ENCODE assay signal across 32 cellular contexts in genomic region chr15:83692820-83693581, GRCh38. TPM values are rescaled to one million over a fixed set of nuclear protein-coding genes. Genes with fewer than 3 reads are reported as not detected.
A peak's percentile ranks its signal among the peaks of the same experiment; 100 is the strongest.
DNase-seq lines count a peak whose midpoint lies in the region; ATAC-seq and TF ChIP-seq lines count a peak whose summit lies in the region.
"Had no signal": no experiment of that assay in that cellular context is flagged by ENCODE, and none has a peak within 500 bp of the region (broad histone marks: within the 10 kb centered on the region; RNA-seq: fewer than 3 reads in every experiment).

No MANE protein-coding gene starts in this region.

- H3K4me2 ChIP-seq in SK-N-SH: no peak overlapping the region; the same call in 1 of the 2 replicates

- no peak for TF ChIP-seq POLR2A in transverse colon (IDR thresholded peaks at IDR 0.05)

- H3K36me3 ChIP-seq in SK-N-SH (replicated peaks in 1 of 2; ENCODE audit: control insufficient read depth in 1 of 2, insufficient read depth in 2 of 2, low read length in 1 of 2): no peaks in the 10 kb centered on the region
- H3K36me3 ChIP-seq in endodermal cell (ENCODE audit: control insufficient read depth, insufficient read depth, low read length): no peaks in the 10 kb centered on the region
- H3K36me3 ChIP-seq in transverse colon: no peaks in the 10 kb centered on the region
- no peaks in the 10 kb centered on the region for H3K36me3 ChIP-seq in A673 (ENCODE audit: insufficient read depth, low read length, poor library complexity, severe bottlenecking)
- H3K36me3 ChIP-seq: prostate gland, SJSA1, upper lobe of left lung had no signal

- DNase-seq in SK-N-SH (no peak), endodermal cell (peak; percentile 47), mucosa of gallbladder (ENCODE audit: low spot score) (peak; percentile 26), transverse colon (no peak), NCI-H526 (lab: John Stamatoyannopoulos, UW) (no peak), A673 (ENCODE audit: low spot score) (no peak)
- no peak for DNase-seq in stimulated activated naive CD4-positive, alpha-beta T cell treated with Interleukin-2 at 50 U/mL for 16 hours (lab: John Stamatoyannopoulos, UW)
- DNase-seq: activated CD4-positive, alpha-beta T cell treated with anti-CD3 and anti-CD28 coated beads for 1 hour; activated CD8-positive, alpha-beta memory T cell treated with anti-CD3 and anti-CD28 coated beads for 24 hours; activated effector memory CD4-positive, alpha-beta T cell treated with anti-CD3 and anti-CD28 coated beads, Interleukin-2, amount 50 U/mL, for 16 hours; activated naive CD8-positive, alpha-beta T cell treated with anti-CD3 and anti-CD28 coated beads for 36 hours; DMS79 treated with DMSO at 0.1 percent for 48 hours; GF-D8; H7; head of caudate nucleus; naive thymus-derived CD4-positive, alpha-beta T cell; NCI-H1092 treated with DMSO at 0.1 percent for 48 hours; NCI-H2029; NCI-H226; NCI-H748 treated with DMSO at 0.1 percent for 48 hours; nucleus accumbens; stimulated activated CD8-positive, alpha-beta memory T cell treated with anti-CD3 and anti-CD28 coated beads, Interleukin-4, amount 100 ng/mL, for 48 hours; T-helper 17 cell had no signal

- intact Hi-C loops in transverse colon (cut with DNase I; ENCODE audit: low total_unique reads) (loop anchor here (2.0 kb wide), 1 partner anchor 38 kb away; the partner anchor contains the start of gene ADAMTSL3), A673 (cut with micrococcal nuclease; ENCODE audit: unreplicated experiment) (no loop called here)

- POLR2A ChIA-PET in SK-N-SH (lab: Yijun Ruan, JAX): no interaction called here
- POLR2A ChIA-PET in A673 (lab: Charles Lee; ENCODE audit: low non-redundant PET): no interaction called here

- TF ChIP-seq CTCF in SK-N-SH (IDR thresholded peaks at IDR 0.05) (no peak), endodermal cell (conservative IDR thresholded peaks at IDR 0.05) (no peak), transverse colon (IDR thresholded peaks at IDR 0.05) (no peak), A673 (conservative IDR thresholded peaks at IDR 0.05; ENCODE audit: low read depth, low read length) (no peak)

- H3K27me3 ChIP-seq in SK-N-SH (ENCODE audit: insufficient read depth) (peaks cover 6% of the 10 kb centered on the region; the same call in 1 of the 2 replicates), endodermal cell (ENCODE audit: control insufficient read depth, insufficient read depth, low read length, poor library complexity, severe bottlenecking) (no peaks in the 10 kb centered on the region), transverse colon (no peaks in the 10 kb centered on the region), A673 (replicated peaks; ENCODE audit: insufficient read depth, low read depth, low read length, poor library complexity) (peaks cover 4% of the 10 kb centered on the region)
- H3K27me3 ChIP-seq: SJSA1, upper lobe of left lung had no signal

- H4K20me1 ChIP-seq in SK-N-SH (ENCODE audit: insufficient read depth): no peaks in the 10 kb centered on the region

- H3K9ac ChIP-seq in SK-N-SH (no peak overlapping the region), endodermal cell (ENCODE audit: extremely low read depth, low read length, poor library complexity, severe bottlenecking) (no peak overlapping the region)

- H3K4me1 Mint-ChIP-seq in endodermal cell: peaks cover 5% of the 10 kb centered on the region
- H3K4me1 Mint-ChIP-seq: activated naive CD8-positive, alpha-beta T cell treated with anti-CD3 and anti-CD28 coated beads for 36 hours; CD14-positive monocyte; memory B cell; naive thymus-derived CD4-positive, alpha-beta T cell; T-helper 17 cell had no signal

- H3K36me3 Mint-ChIP-seq in endodermal cell (ENCODE audit: low read depth): no peaks in the 10 kb centered on the region
- H3K36me3 Mint-ChIP-seq: activated naive CD8-positive, alpha-beta T cell treated with anti-CD3 and anti-CD28 coated beads for 36 hours; CD14-positive monocyte; memory B cell; naive thymus-derived CD4-positive, alpha-beta T cell had no signal

- no peak for ATAC-seq in SK-N-SH treated with all-trans-retinoic acid at 6 μM for 48 hours
- ATAC-seq: naive thymus-derived CD4-positive, alpha-beta T cell; T-helper 17 cell had no signal

- 2% methylated on average over 10 of the region's 10 CpGs for WGBS in SK-N-SH (ENCODE audit: low lambda C conversion rate)
- 84 to 85% methylated on average over 5 to 10 of the region's 10 CpGs for WGBS in endodermal cell (ENCODE audit: insufficient coverage in 1 of 2, insufficient read length in 1 of 2), 2 experiments
- WGBS in transverse colon (ENCODE audit: low coverage in 1 of 2), 2 donors: 35 to 42% methylated on average over 8 to 10 of the region's 10 CpGs

- no peaks in the 10 kb centered on the region for H3K79me2 ChIP-seq in SK-N-SH (ENCODE audit: insufficient read depth)

- H3K4me3 ChIP-seq in SK-N-SH (ENCODE audit: low read depth in 2 of 2, low read length in 1 of 2) (no peak overlapping the region), endodermal cell (ENCODE audit: low read length) (no peak overlapping the region), transverse colon (no peak overlapping the region), A673 (ENCODE audit: low read depth, low read length, poor library complexity, severe bottlenecking) (no peak overlapping the region)
- H3K4me3 ChIP-seq: prostate gland, SJSA1, skin epidermis, upper lobe of left lung had no signal

- H3K27me3 Mint-ChIP-seq in endodermal cell (ENCODE audit: insufficient read depth): no peaks in the 10 kb centered on the region

- no TSS peak for BruUV-seq in A673 (replicated peaks; lab: Mats Ljungman, UMichigan)

- H3K27ac Mint-ChIP-seq in endodermal cell: no peak overlapping the region
- H3K27ac Mint-ChIP-seq: activated naive CD8-positive, alpha-beta T cell treated with anti-CD3 and anti-CD28 coated beads for 36 hours; CD14-positive monocyte; memory B cell; naive thymus-derived CD4-positive, alpha-beta T cell; T-helper 17 cell had no signal

- H3K4me1 ChIP-seq in SK-N-SH (ENCODE audit: control insufficient read depth in 1 of 2, insufficient read depth in 2 of 2, low read depth in 1 of 2, low read length in 1 of 2): no peaks in the 10 kb centered on the region
- no peaks in the 10 kb centered on the region for H3K4me1 ChIP-seq in endodermal cell (ENCODE audit: control insufficient read depth, insufficient read depth, low read length)
- H3K4me1 ChIP-seq in transverse colon: peaks cover 0 to 16% (median 6%) of the 10 kb centered on the region in 4 donors
- no peaks in the 10 kb centered on the region for H3K4me1 ChIP-seq in A673 (ENCODE audit: insufficient read depth, low read length, poor library complexity, severe bottlenecking)
- H3K4me1 ChIP-seq: prostate gland, upper lobe of left lung had no signal

- in situ Hi-C loops in transverse colon (cut with MboI; ENCODE audit: low pct_ligation_motif_present in 1 of 4, low pct_unique_long_range_greater_than_20kb in 1 of 4, low sequenced_read_pairs in 3 of 4): no loop called here

- H3F3A ChIP-seq in SK-N-SH (replicated peaks; ENCODE audit: insufficient read depth): no peaks in the 10 kb centered on the region

- peak overlapping the region; percentile 76 for H2AFZ ChIP-seq in SK-N-SH (ENCODE audit: low read depth)

- CTCF ChIA-PET in SK-N-SH (lab: Yijun Ruan, JAX) (no interaction called here), A673 (lab: Charles Lee) (interaction anchor here (0.7 kb wide), 1 partner anchor 48 kb away, joined by 5 read pairs; no protein-coding TSS in a partner anchor)

- H3K27ac ChIP-seq in SK-N-SH (ENCODE audit: low read depth in 2 of 2, low read length in 1 of 2): no peak overlapping the region
- H3K27ac ChIP-seq in endodermal cell (ENCODE audit: low read depth, low read length): no peak overlapping the region
- H3K27ac ChIP-seq in transverse colon: peak overlapping the region; percentile 51 to 76 (median 65)
- H3K27ac ChIP-seq in A673 (ENCODE audit: low read depth, low read length, poor library complexity, severe bottlenecking): no peak overlapping the region
- H3K27ac ChIP-seq: 22Rv1, epithelial cell of prostate, prostate gland, skin epidermis had no signal

- no peak for TF ChIP-seq EP300 in SK-N-SH (IDR thresholded peaks at IDR 0.05; ENCODE audit: borderline replicate concordance in 1 of 2, low read depth in 1 of 2, low read length in 1 of 2)
- TF ChIP-seq EP300 in transverse colon (IDR thresholded peaks at IDR 0.05; ENCODE audit: low read depth): no peak

- H3K9me3 ChIP-seq in SK-N-SH (no peaks in the 10 kb centered on the region), endodermal cell (ENCODE audit: control insufficient read depth, low read length) (no peaks in the 10 kb centered on the region), transverse colon (no peaks in the 10 kb centered on the region), A673 (ENCODE audit: low read depth, low read length, poor library complexity, severe bottlenecking) (no peaks in the 10 kb centered on the region)
- H3K9me3 ChIP-seq: prostate gland, SJSA1, upper lobe of left lung had no signal

- H3K4me3 Mint-ChIP-seq in endodermal cell: no peak overlapping the region
- H3K4me3 Mint-ChIP-seq: activated naive CD8-positive, alpha-beta T cell treated with anti-CD3 and anti-CD28 coated beads for 36 hours; CD14-positive monocyte; memory B cell; naive thymus-derived CD4-positive, alpha-beta T cell; T-helper 17 cell had no signal

- no peaks in the 10 kb centered on the region for H3K9me2 ChIP-seq in SK-N-SH

- no peaks in the 10 kb centered on the region for H3K9me3 Mint-ChIP-seq in endodermal cell
- H3K9me3 Mint-ChIP-seq: activated naive CD8-positive, alpha-beta T cell treated with anti-CD3 and anti-CD28 coated beads for 36 hours had no signal

- no peak for TF ChIP-seq RAD21 in SK-N-SH (IDR thresholded peaks at IDR 0.05; ENCODE audit: low read length)

TF ChIP-seq in SK-N-SH, 30 proteins besides CTCF, POLR2A, EP300 and RAD21 (continues in another document):
- TF ChIP-seq NFIC (IDR thresholded peaks at IDR 0.05; ENCODE audit: borderline replicate concordance): no peak
- no peak for TF ChIP-seq TAF1 (IDR thresholded peaks at IDR 0.05; ENCODE audit: borderline replicate concordance, low read depth, low read length)
- TF ChIP-seq GATA2 (CRISPR knock-in tag; IDR thresholded peaks at IDR 0.05): no peak
- TF ChIP-seq MEF2A (IDR thresholded peaks at IDR 0.05; ENCODE audit: borderline replicate concordance, low read depth): no peak

TF ChIP-seq in SK-N-SH treated with all-trans-retinoic acid at 6 μM for 48 hours, 23 proteins besides CTCF, POLR2A, EP300 and RAD21 (continues in another document):
- no peak for TF ChIP-seq ZFP3 (CRISPR knock-in tag; IDR thresholded peaks at IDR 0.05)

RNA-seq across cellular contexts. Expression of gene ADAMTSL3, which starts 39.1 kb away (rescaled TPM):
- polyA plus RNA-seq in SK-N-SH (2012; rRNA removed): 0.02 TPM in 1 of 2 replicates, not detected in the other
- polyA plus RNA-seq in SK-N-SH (2012; cell fraction: cytosol; rRNA removed): not detected in 2 replicates
- polyA plus RNA-seq in SK-N-SH (2012; cell fraction: nucleus; rRNA removed): 0.01 TPM in 1 of 2 replicates, not detected in the other
- 1 to 10 TPM in 1 of 2 donors, under 1 TPM in 1; 0.79 to 3.4 TPM for total RNA-seq in endodermal cell
- 0.46 TPM for polyA plus RNA-seq in endodermal cell (2013, experiment 1 of 2)
- 0.33 TPM for polyA plus RNA-seq in endodermal cell (2013, experiment 2 of 2)
- 5.7 TPM for total RNA-seq in mucosa of gallbladder
- 1 to 10 TPM; 4.9 to 8.8 (median 6.8) TPM for total RNA-seq in transverse colon
- total RNA-seq in A673 (2021): 0.95 and 2.3 TPM in 2 replicates
- total RNA-seq: activated naive CD8-positive, alpha-beta T cell treated with anti-CD3 and anti-CD28 coated beads for 36 hours; naive thymus-derived CD4-positive, alpha-beta T cell; T-helper 17 cell had no signal
- polyA plus RNA-seq: CD14-positive monocyte; naive thymus-derived CD4-positive, alpha-beta T cell had no signal

Comparison
In these comparisons a context has a peak if more than half of its experiments do, and no peak if none do; other contexts are left out.
1. DNase-seq: peak in endodermal cell (single experiment) and mucosa of gallbladder (single experiment); none in SK-N-SH (single experiment), transverse colon (single experiment), NCI-H526 (0 of 2), stimulated activated naive CD4-positive, alpha-beta T cell treated with Interleukin-2 at 50 U/mL for 16 hours (single experiment) and A673 (single experiment).
2. H3K27ac ChIP-seq: peak in transverse colon (4 of 4); none in SK-N-SH (0 of 2), endodermal cell (single experiment) and A673 (single experiment).